In genomic region chr4:158809611-158810486, GRCh38 we compare ENCODE assay signal across 1 cellular context.
A peak's percentile ranks its signal among the peaks of the same experiment; 100 is the strongest.
TF ChIP-seq lines count a peak whose summit lies in the region.

No MANE protein-coding gene starts in this region.

TF ChIP-seq in GM12878, 131 proteins besides CTCF, POLR2A, EP300 and RAD21 (continued from another document):
- TF ChIP-seq BACH1 (IDR thresholded peaks at IDR 0.05; ENCODE audit: borderline replicate concordance) (no peak; the same call in 1 of the 2 replicates), PAX5 (IDR thresholded peaks at IDR 0.05; ENCODE audit: borderline replicate concordance, low read depth, low read length) (0 out of 2 replicates have a peak, but pooled peaks have one; percentile 10), HDAC2 (IDR thresholded peaks at IDR 0.05) (no peak), SPI1 (IDR thresholded peaks at IDR 0.05; ENCODE audit: borderline replicate concordance, insufficient read depth, low read depth, low read length) (peak; percentile 95), CEBPB (IDR thresholded peaks at IDR 0.05; ENCODE audit: borderline replicate concordance in 1 of 2, low read depth in 2 of 2, low read length in 2 of 2) (0 out of 4 replicates have a peak, but pooled peaks of 1 of the 2 experiments have one; percentile 28), DPF2 (IDR thresholded peaks at IDR 0.05) (peak; percentile 75), MXI1 (IDR thresholded peaks at IDR 0.05; ENCODE audit: low read depth, low read length) (no peak; the same call in 1 of the 2 replicates), MYB (IDR thresholded peaks at IDR 0.05; ENCODE audit: borderline replicate concordance, low read depth, low read length) (peak; percentile 73; the same call in 1 of the 2 replicates), EZH2 (IDR thresholded peaks at IDR 0.05; ENCODE audit: borderline replicate concordance, control insufficient read depth, low read depth, low read length) (no peak), RELB (IDR thresholded peaks at IDR 0.05; ENCODE audit: low read depth) (peak; percentile 79), NBN (IDR thresholded peaks at IDR 0.05) (peak; percentile 71), SMARCA5 (IDR thresholded peaks at IDR 0.05) (peak; percentile 60), USF2 (IDR thresholded peaks at IDR 0.05; ENCODE audit: borderline replicate concordance, low read depth, low read length) (peak; percentile 49; the same call in 1 of the 2 replicates), IKZF2 (IDR thresholded peaks at IDR 0.05) (peak; percentile 65 to 72; a peak in 3 of 4 replicates), SUPT20H (IDR thresholded peaks at IDR 0.05; ENCODE audit: borderline replicate concordance, control insufficient read depth, low read depth, low read length) (no peak), ZBTB11 (CRISPR knock-in tag; IDR thresholded peaks at IDR 0.05) (no peak), IRF4 (IDR thresholded peaks at IDR 0.05; ENCODE audit: low read depth, low read length) (peak; percentile 76), SUZ12 (IDR thresholded peaks at IDR 0.05; ENCODE audit: unreplicated experiment) (no peak), POLR2AphosphoS5 (IDR thresholded peaks at IDR 0.05; ENCODE audit: low read length) (peak; percentile 63; the same call in 1 of the 2 replicates), BMI1 (IDR thresholded peaks at IDR 0.05; ENCODE audit: borderline replicate concordance) (no peak; the same call in 1 of the 2 replicates), NFIC (IDR thresholded peaks at IDR 0.05; ENCODE audit: low read depth, low read length) (peak; percentile 26; the same call in 1 of the 2 replicates)
- TF ChIP-seq, protein P1, sequence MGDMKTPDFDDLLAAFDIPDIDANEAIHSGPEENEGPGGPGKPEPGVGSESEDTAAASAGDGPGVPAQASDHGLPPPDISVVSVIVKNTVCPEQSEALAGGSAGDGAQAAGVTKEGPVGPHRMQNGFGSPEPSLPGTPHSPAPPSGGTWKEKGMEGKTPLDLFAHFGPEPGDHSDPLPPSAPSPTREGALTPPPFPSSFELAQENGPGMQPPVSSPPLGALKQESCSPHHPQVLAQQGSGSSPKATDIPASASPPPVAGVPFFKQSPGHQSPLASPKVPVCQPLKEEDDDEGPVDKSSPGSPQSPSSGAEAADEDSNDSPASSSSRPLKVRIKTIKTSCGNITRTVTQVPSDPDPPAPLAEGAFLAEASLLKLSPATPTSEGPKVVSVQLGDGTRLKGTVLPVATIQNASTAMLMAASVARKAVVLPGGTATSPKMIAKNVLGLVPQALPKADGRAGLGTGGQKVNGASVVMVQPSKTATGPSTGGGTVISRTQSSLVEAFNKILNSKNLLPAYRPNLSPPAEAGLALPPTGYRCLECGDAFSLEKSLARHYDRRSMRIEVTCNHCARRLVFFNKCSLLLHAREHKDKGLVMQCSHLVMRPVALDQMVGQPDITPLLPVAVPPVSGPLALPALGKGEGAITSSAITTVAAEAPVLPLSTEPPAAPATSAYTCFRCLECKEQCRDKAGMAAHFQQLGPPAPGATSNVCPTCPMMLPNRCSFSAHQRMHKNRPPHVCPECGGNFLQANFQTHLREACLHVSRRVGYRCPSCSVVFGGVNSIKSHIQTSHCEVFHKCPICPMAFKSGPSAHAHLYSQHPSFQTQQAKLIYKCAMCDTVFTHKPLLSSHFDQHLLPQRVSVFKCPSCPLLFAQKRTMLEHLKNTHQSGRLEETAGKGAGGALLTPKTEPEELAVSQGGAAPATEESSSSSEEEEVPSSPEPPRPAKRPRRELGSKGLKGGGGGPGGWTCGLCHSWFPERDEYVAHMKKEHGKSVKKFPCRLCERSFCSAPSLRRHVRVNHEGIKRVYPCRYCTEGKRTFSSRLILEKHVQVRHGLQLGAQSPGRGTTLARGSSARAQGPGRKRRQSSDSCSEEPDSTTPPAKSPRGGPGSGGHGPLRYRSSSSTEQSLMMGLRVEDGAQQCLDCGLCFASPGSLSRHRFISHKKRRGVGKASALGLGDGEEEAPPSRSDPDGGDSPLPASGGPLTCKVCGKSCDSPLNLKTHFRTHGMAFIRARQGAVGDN (IDR thresholded peaks at IDR 0.05), result peak; percentile 24; the same call in 1 of the 2 replicates
- TF ChIP-seq, protein P2, sequence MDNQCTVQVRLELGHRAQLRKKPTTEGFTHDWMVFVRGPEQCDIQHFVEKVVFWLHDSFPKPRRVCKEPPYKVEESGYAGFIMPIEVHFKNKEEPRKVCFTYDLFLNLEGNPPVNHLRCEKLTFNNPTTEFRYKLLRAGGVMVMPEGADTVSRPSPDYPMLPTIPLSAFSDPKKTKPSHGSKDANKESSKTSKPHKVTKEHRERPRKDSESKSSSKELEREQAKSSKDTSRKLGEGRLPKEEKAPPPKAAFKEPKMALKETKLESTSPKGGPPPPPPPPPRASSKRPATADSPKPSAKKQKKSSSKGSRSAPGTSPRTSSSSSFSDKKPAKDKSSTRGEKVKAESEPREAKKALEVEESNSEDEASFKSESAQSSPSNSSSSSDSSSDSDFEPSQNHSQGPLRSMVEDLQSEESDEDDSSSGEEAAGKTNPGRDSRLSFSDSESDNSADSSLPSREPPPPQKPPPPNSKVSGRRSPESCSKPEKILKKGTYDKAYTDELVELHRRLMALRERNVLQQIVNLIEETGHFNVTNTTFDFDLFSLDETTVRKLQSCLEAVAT (IDR thresholded peaks at IDR 0.05), result peak; percentile 81
- TF ChIP-seq, protein P3, sequence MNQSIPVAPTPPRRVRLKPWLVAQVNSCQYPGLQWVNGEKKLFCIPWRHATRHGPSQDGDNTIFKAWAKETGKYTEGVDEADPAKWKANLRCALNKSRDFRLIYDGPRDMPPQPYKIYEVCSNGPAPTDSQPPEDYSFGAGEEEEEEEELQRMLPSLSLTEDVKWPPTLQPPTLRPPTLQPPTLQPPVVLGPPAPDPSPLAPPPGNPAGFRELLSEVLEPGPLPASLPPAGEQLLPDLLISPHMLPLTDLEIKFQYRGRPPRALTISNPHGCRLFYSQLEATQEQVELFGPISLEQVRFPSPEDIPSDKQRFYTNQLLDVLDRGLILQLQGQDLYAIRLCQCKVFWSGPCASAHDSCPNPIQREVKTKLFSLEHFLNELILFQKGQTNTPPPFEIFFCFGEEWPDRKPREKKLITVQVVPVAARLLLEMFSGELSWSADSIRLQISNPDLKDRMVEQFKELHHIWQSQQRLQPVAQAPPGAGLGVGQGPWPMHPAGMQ (IDR thresholded peaks at IDR 0.05; ENCODE audit: borderline replicate concordance), result no peak
